Comparison of ENCODE assay signal across 26 cellular contexts in the genomic region with DNA sequence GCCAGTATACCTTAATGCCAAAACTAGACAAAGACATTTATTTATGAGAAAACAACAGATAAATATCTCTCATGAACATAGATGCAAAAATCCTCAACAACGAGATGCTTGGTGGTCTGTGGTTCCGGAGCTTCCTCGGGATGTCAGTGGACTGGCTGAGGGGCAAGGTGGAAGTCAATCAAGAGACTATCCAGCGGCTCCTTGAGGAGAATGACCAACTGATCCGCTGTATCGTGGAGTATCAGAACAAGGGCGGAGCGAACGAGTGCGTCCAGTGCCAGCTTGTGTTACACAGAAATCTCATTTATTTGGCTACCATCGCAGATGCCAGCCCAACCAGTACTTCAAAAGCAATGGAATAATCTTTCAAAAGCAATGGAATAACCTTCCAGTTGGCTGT.
"Had no signal": no experiment of that assay in that cellular context is flagged by ENCODE, and none has a peak within 500 bp of the region (broad histone marks: within the 10 kb centered on the region; RNA-seq: fewer than 3 reads in every experiment).

No MANE protein-coding gene starts in this region.

- H3K27me3 Mint-ChIP-seq: progenitor cell of endocrine pancreas had no signal

- FAIRE-seq: pancreas, small intestine, urothelium cell line had no signal

- H3K9me3 ChIP-seq: pancreas, psoas muscle, right lobe of liver, sigmoid colon, stomach, tibial nerve, upper lobe of left lung, vagina had no signal

- H3K4me2 ChIP-seq: neural progenitor cell had no signal

- H3K36me3 Mint-ChIP-seq: naive thymus-derived CD4-positive, alpha-beta T cell; natural killer cell; neural progenitor cell; stimulated activated effector memory CD8-positive, alpha-beta T cell treated with anti-CD3 and anti-CD28 coated beads, Interleukin-12 subunit alpha, Interleukin-12 subunit beta, amount 100 ng/mL, for 72 hours; stimulated activated naive B cell treated with anti-CD40 and anti-IgM and Interleukin-4, amounts not matched to agents 10 μg/mL and 1 μg/mL and 100 μg/mL, for 72 hours had no signal

- H2AFZ ChIP-seq: neural progenitor cell had no signal

- H3K4me1 Mint-ChIP-seq: natural killer cell; nephron; neural progenitor cell; stimulated activated effector memory CD8-positive, alpha-beta T cell treated with anti-CD3 and anti-CD28 coated beads, Interleukin-12 subunit alpha, Interleukin-12 subunit beta, amount 100 ng/mL, for 72 hours; stimulated activated naive B cell treated with anti-CD40 and anti-IgM and Interleukin-4, amounts not matched to agents 10 μg/mL and 1 μg/mL and 100 μg/mL, for 72 hours had no signal

- H3K4me1 ChIP-seq: neural progenitor cell, pancreas, psoas muscle, right lobe of liver, sigmoid colon, stomach, tibial nerve, upper lobe of left lung, vagina had no signal

- H3K4me3 Mint-ChIP-seq: naive thymus-derived CD4-positive, alpha-beta T cell; natural killer cell; nephron; neural progenitor cell; stimulated activated effector memory CD8-positive, alpha-beta T cell treated with anti-CD3 and anti-CD28 coated beads, Interleukin-12 subunit alpha, Interleukin-12 subunit beta, amount 100 ng/mL, for 72 hours; stimulated activated naive B cell treated with anti-CD40 and anti-IgM and Interleukin-4, amounts not matched to agents 10 μg/mL and 1 μg/mL and 100 μg/mL, for 72 hours; stimulated activated naive CD8-positive, alpha-beta T cell treated with anti-CD3 and anti-CD28 coated beads, Interleukin-15, Interleukin-2, amounts not matched to agents 100 ng/mL and 50 ng/mL, for 24 hours had no signal

- ATAC-seq: naive thymus-derived CD4-positive, alpha-beta T cell; natural killer cell; psoas muscle; right cardiac atrium; right lobe of liver; stimulated activated effector memory CD8-positive, alpha-beta T cell treated with anti-CD3 and anti-CD28 coated beads, Interleukin-12 subunit alpha, Interleukin-12 subunit beta, amount 100 ng/mL, for 72 hours; stimulated activated naive B cell treated with anti-CD40 and anti-IgM and Interleukin-4, amounts not matched to agents 10 μg/mL and 1 μg/mL and 100 μg/mL, for 72 hours had no signal

- H3K9ac ChIP-seq: neural progenitor cell had no signal

- H3K4me3 ChIP-seq: neural progenitor cell, pancreas, psoas muscle, right lobe of liver, sigmoid colon, stomach, tibial nerve, upper lobe of left lung, vagina had no signal

- H3K27ac Mint-ChIP-seq: naive thymus-derived CD4-positive, alpha-beta T cell; natural killer cell; nephron; neural progenitor cell; progenitor cell of endocrine pancreas; stimulated activated effector memory CD8-positive, alpha-beta T cell treated with anti-CD3 and anti-CD28 coated beads, Interleukin-12 subunit alpha, Interleukin-12 subunit beta, amount 100 ng/mL, for 72 hours; stimulated activated naive B cell treated with anti-CD40 and anti-IgM and Interleukin-4, amounts not matched to agents 10 μg/mL and 1 μg/mL and 100 μg/mL, for 72 hours; stimulated activated naive CD8-positive, alpha-beta T cell treated with anti-CD3 and anti-CD28 coated beads, Interleukin-15, Interleukin-2, amounts not matched to agents 100 ng/mL and 50 ng/mL, for 24 hours had no signal

- H3K27ac ChIP-seq: neural progenitor cell, pancreas, psoas muscle, right lobe of liver, sigmoid colon, stomach, tibial nerve, upper lobe of left lung, vagina had no signal

- DNase-seq: naive thymus-derived CD4-positive, alpha-beta T cell; natural killer cell; occipital lobe; pancreas; psoas muscle; right cardiac atrium; small intestine; stimulated activated CD4-positive, alpha-beta T cell treated with anti-CD3 and anti-CD28 coated beads, Interleukin-15, amount 100 ng/mL, for 24 hours; stimulated activated CD4-positive, alpha-beta T cell treated with anti-CD3 and anti-CD28 coated beads, Interleukin-2, amount 100 ng/mL, for 24 hours; stimulated activated CD4-positive, alpha-beta T cell treated with anti-CD3 and anti-CD28 coated beads, Interleukin-2, amount 100 ng/mL, for 48 hours; stimulated activated CD4-positive, alpha-beta T cell treated with anti-CD3 and anti-CD28 coated beads, Interleukin-4, amount 100 ng/mL, for 24 hours; stimulated activated naive B cell treated with anti-CD40 and anti-IgM and Interleukin-4, amounts not matched to agents 10 μg/mL and 1 μg/mL and 100 μg/mL, for 72 hours; stimulated activated naive CD4-positive, alpha-beta T cell treated with Interleukin-2 at 50 U/mL for 16 hours; stomach; trophoblast cell had no signal

- H3K9me3 Mint-ChIP-seq: naive thymus-derived CD4-positive, alpha-beta T cell; neural progenitor cell; stimulated activated effector memory CD8-positive, alpha-beta T cell treated with anti-CD3 and anti-CD28 coated beads, Interleukin-12 subunit alpha, Interleukin-12 subunit beta, amount 100 ng/mL, for 72 hours; stimulated activated naive CD8-positive, alpha-beta T cell treated with anti-CD3 and anti-CD28 coated beads, Interleukin-15, Interleukin-2, amounts not matched to agents 100 ng/mL and 50 ng/mL, for 24 hours had no signal

- H3K36me3 ChIP-seq: neural progenitor cell, pancreas, right lobe of liver, sigmoid colon, stomach, tibial nerve, upper lobe of left lung, vagina had no signal

- H3K27me3 ChIP-seq: neural progenitor cell, pancreas, right lobe of liver, sigmoid colon, stomach, tibial nerve, upper lobe of left lung, vagina had no signal
